Comparison of ENCODE assay signal across 1 cellular context in genomic region chr12:100826323-100826722, GRCh38.
A peak's percentile ranks its signal among the peaks of the same experiment; 100 is the strongest.
TF ChIP-seq lines count a peak whose summit lies in the region.

No MANE protein-coding gene starts in this region.

TF ChIP-seq in K562, 482 proteins besides CTCF, POLR2A, EP300 and RAD21 (continued from another document and continues in another):
- peak; percentile 95 for TF ChIP-seq REST (CRISPR knock-in tag; IDR thresholded peaks at IDR 0.05; ENCODE audit: low read depth)
- TF ChIP-seq ZNF644 (tag; IDR thresholded peaks at IDR 0.05; ENCODE audit: low read depth) = 0 out of 2 replicates have a peak, but pooled peaks have one; percentile 40
- no peak for TF ChIP-seq RBM22 (IDR thresholded peaks at IDR 0.05; ENCODE audit: low read depth, low read length, poor library complexity, severe bottlenecking)
- no peak for TF ChIP-seq ZC3H11A (IDR thresholded peaks at IDR 0.05; ENCODE audit: low read depth, low read length)
- no peak for TF ChIP-seq ZFP91 (CRISPR knock-in tag; IDR thresholded peaks at IDR 0.05)
- TF ChIP-seq HMGXB4 (CRISPR knock-in tag; IDR thresholded peaks at IDR 0.05) = no peak
- peak; percentile 77; the same call in 1 of the 2 replicates for TF ChIP-seq MIER1 (IDR thresholded peaks at IDR 0.05; ENCODE audit: low read depth)
- no peak for TF ChIP-seq CHD7 (IDR thresholded peaks at IDR 0.05; ENCODE audit: low read depth, low read length)
- no peak for TF ChIP-seq HINFP (tag; conservative IDR thresholded peaks at IDR 0.05; ENCODE audit: low read depth)
- TF ChIP-seq ZBTB40 (IDR thresholded peaks at IDR 0.05) = no peak
- no peak for TF ChIP-seq ZBTB40 (CRISPR knock-in tag; IDR thresholded peaks at IDR 0.05)
- no peak for TF ChIP-seq USF1 (CRISPR knock-in tag; IDR thresholded peaks at IDR 0.05)
- TF ChIP-seq EHMT2 (IDR thresholded peaks at IDR 0.05) = peak; percentile 96
- TF ChIP-seq THAP7 (CRISPR knock-in tag; IDR thresholded peaks at IDR 0.05) = no peak
